ENCODE assay signal across 10 cellular contexts in genomic region chr1:201741763-201742342, GRCh38.
A peak's percentile ranks its signal among the peaks of the same experiment; 100 is the strongest.
DNase-seq lines count a peak whose midpoint lies in the region; ATAC-seq and TF ChIP-seq lines count a peak whose summit lies in the region.
"Had no signal": no experiment of that assay in that cellular context is flagged by ENCODE, and none has a peak within 500 bp of the region (broad histone marks: within the 10 kb centered on the region; RNA-seq: fewer than 3 reads in every experiment).

No MANE protein-coding gene starts in this region.

- TF ChIP-seq EP300 in Ishikawa (IDR thresholded peaks at IDR 0.05; ENCODE audit: borderline replicate concordance), result no peak

- peaks cover 22 to 38% of the 10 kb centered on the region in 2 donors for H3K27me3 Mint-ChIP-seq in CD8-positive, alpha-beta memory T cell
- H3K27me3 Mint-ChIP-seq in neural crest cell (ENCODE audit: low read depth), result peaks cover 28% of the 10 kb centered on the region

- no peak overlapping the region for H3K27ac ChIP-seq in CD8-positive, alpha-beta memory T cell (ENCODE audit: low read depth, low read length)
- peak overlapping the region in 55 of 59 donors; percentile 4 to 100 (median 92) for H3K27ac ChIP-seq in dorsolateral prefrontal cortex
- H3K27ac ChIP-seq: HL-60 had no signal

- POLR2A ChIA-PET in CD8-positive, alpha-beta memory T cell (lab: Charles Lee), result no interaction called here

- peaks cover 0 to 5% (median 0%) of the 10 kb centered on the region in 3 donors for H3K36me3 Mint-ChIP-seq in CD8-positive, alpha-beta memory T cell
- peaks cover 4% of the 10 kb centered on the region for H3K36me3 Mint-ChIP-seq in neural crest cell (ENCODE audit: low read depth)

- peaks cover 10% of the 10 kb centered on the region for H3K27me3 ChIP-seq in CD8-positive, alpha-beta memory T cell (ENCODE audit: insufficient read depth, low read length, poor library complexity, severe bottlenecking)
- no peaks in the 10 kb centered on the region for H3K27me3 ChIP-seq in dorsolateral prefrontal cortex

- H3K4me3 ChIP-seq in CD8-positive, alpha-beta memory T cell (ENCODE audit: low read length), result no peak overlapping the region
- H3K4me3 ChIP-seq in dorsolateral prefrontal cortex, result peak overlapping the region in 39 of 59 donors; percentile 1 to 94 (median 83)

- H3K4me1 Mint-ChIP-seq in CD8-positive, alpha-beta memory T cell, result peaks cover 21 to 36% (median 24%) of the 10 kb centered on the region in 3 donors
- peaks cover 52% of the 10 kb centered on the region for H3K4me1 Mint-ChIP-seq in neural crest cell

- CTCF ChIA-PET in CD8-positive, alpha-beta memory T cell (lab: Charles Lee), result no interaction called here

- H3K36me3 ChIP-seq in CD8-positive, alpha-beta memory T cell (ENCODE audit: insufficient read depth, low read length), result no peaks in the 10 kb centered on the region

- TF ChIP-seq RAD21 in Ishikawa (IDR thresholded peaks at IDR 0.05; ENCODE audit: low read depth), result no peak

- H3K4me1 ChIP-seq in CD8-positive, alpha-beta memory T cell (ENCODE audit: insufficient read depth, low read length), result peaks cover 9% of the 10 kb centered on the region

- TF ChIP-seq CTCF in dorsolateral prefrontal cortex (IDR thresholded peaks at IDR 0.05 in 54 of 56, conservative IDR thresholded peaks at IDR 0.05 in 2 of 56; ENCODE audit: low read depth in 1 of 56, partially characterized antibody in 56 of 56) (peak in 1 of 56 donors; percentile 8), neural crest cell (conservative IDR thresholded peaks at IDR 0.05) (no peak)

- no peaks in the 10 kb centered on the region for H3K9me3 ChIP-seq in CD8-positive, alpha-beta memory T cell (ENCODE audit: low read length)

- peak overlapping the region; percentile 3 to 92 (median 72) for H3K4me3 Mint-ChIP-seq in CD8-positive, alpha-beta memory T cell
- peak overlapping the region; percentile 97 for H3K4me3 Mint-ChIP-seq in neural crest cell

- DNase-seq in CD8-positive, alpha-beta memory T cell, result no peak
- DNase-seq in dorsolateral prefrontal cortex, result no peak
- no peak for DNase-seq in neural crest cell (ENCODE audit: low read depth, low spot score)
- DNase-seq in activated CD4-positive, alpha-beta T cell treated with anti-CD3 and anti-CD28 coated beads, Interleukin-2, amount 50 U/mL, for 4 hours, result no peak
- DNase-seq in activated naive CD4-positive, alpha-beta T cell (lab: John Stamatoyannopoulos, UW), result no peak
- DNase-seq: erythroblast had no signal

- H3K27ac Mint-ChIP-seq in CD8-positive, alpha-beta memory T cell, result peak overlapping the region in 3 of 8 donors; percentile 2 to 38 (median 3)
- H3K27ac Mint-ChIP-seq in neural crest cell (ENCODE audit: unreplicated experiment), result no peak overlapping the region

- no peak for ATAC-seq in HG03432 (IDR thresholded peaks at IDR 0.05; ENCODE audit: unreplicated experiment)
- no peak for ATAC-seq in HG03565 (IDR thresholded peaks at IDR 0.05; ENCODE audit: unreplicated experiment)

- intact Hi-C loops in dorsolateral prefrontal cortex (cut with DNase I), result loop anchor here in 1 of 2 donors (5.0 kb wide), 1 partner anchor 35 kb away; no protein-coding TSS in a partner anchor

- no peaks in the 10 kb centered on the region for H3K9me3 Mint-ChIP-seq in CD8-positive, alpha-beta memory T cell
- H3K9me3 Mint-ChIP-seq in neural crest cell, result no peaks in the 10 kb centered on the region

TF ChIP-seq in Ishikawa, 13 proteins besides CTCF, POLR2A, EP300 and RAD21:
- TF ChIP-seq, protein P1, sequence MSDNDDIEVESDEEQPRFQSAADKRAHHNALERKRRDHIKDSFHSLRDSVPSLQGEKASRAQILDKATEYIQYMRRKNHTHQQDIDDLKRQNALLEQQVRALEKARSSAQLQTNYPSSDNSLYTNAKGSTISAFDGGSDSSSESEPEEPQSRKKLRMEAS (IDR thresholded peaks at IDR 0.05), result 0 out of 2 replicates have a peak, but pooled peaks have one; percentile 21
- TF ChIP-seq, protein P2, sequence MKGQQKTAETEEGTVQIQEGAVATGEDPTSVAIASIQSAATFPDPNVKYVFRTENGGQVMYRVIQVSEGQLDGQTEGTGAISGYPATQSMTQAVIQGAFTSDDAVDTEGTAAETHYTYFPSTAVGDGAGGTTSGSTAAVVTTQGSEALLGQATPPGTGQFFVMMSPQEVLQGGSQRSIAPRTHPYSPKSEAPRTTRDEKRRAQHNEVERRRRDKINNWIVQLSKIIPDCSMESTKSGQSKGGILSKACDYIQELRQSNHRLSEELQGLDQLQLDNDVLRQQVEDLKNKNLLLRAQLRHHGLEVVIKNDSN (IDR thresholded peaks at IDR 0.05), result no peak
